Comparison of ENCODE assay signal across 1 cellular context in genomic region chr5:43366680-43367246, GRCh38.
TF ChIP-seq lines count a peak whose summit lies in the region.
"Not testable (repeated sequence)": the region's sequence is repeated elsewhere in the genome, so short reads cannot be mapped to it uniquely, and the experiment has no call there.

No MANE protein-coding gene starts in this region.

TF ChIP-seq in HepG2, 621 proteins besides CTCF, POLR2A, EP300 and RAD21:
- 0 out of 2 replicates have a peak, but pooled peaks have one; percentile 10 for TF ChIP-seq HNF4G (IDR thresholded peaks at IDR 0.05; ENCODE audit: borderline replicate concordance, low read depth, low read length)
- not testable (repeated sequence) for TF ChIP-seq HNF4G (CRISPR knock-in tag; IDR thresholded peaks at IDR 0.05; ENCODE audit: borderline replicate concordance, low read depth)
- peak; percentile 98 for TF ChIP-seq FOXP1 (IDR thresholded peaks at IDR 0.05)
- TF ChIP-seq FOXP1 (CRISPR knock-in tag; IDR thresholded peaks at IDR 0.05) = peak; percentile 97
- TF ChIP-seq ZNF292 (CRISPR knock-in tag; IDR thresholded peaks at IDR 0.05; ENCODE audit: borderline replicate concordance, low read depth) = peak; percentile 63; the same call in 1 of the 2 replicates
- peak; percentile 91 for TF ChIP-seq FOXP4 (CRISPR knock-in tag; IDR thresholded peaks at IDR 0.05)
- 0 out of 2 replicates have a peak, but pooled peaks have one; percentile 35 for TF ChIP-seq FOXO4 (CRISPR knock-in tag; conservative IDR thresholded peaks at IDR 0.05)
- TF ChIP-seq BORCS8-MEF2B (CRISPR knock-in tag; IDR thresholded peaks at IDR 0.05) = 0 out of 2 replicates have a peak, but pooled peaks have one; percentile 43
- peak; percentile 69; the same call in 1 of the 2 replicates for TF ChIP-seq ZNF281 (CRISPR knock-in tag; IDR thresholded peaks at IDR 0.05; ENCODE audit: borderline replicate concordance)
- 0 out of 2 replicates have a peak, but pooled peaks have one; percentile 28 for TF ChIP-seq ZMYM4 (CRISPR knock-in tag; IDR thresholded peaks at IDR 0.05)
- TF ChIP-seq HNF4A (CRISPR knock-in tag; IDR thresholded peaks at IDR 0.05) = peak; percentile 65
- peak; percentile 71 for TF ChIP-seq RBM22 (optimal IDR thresholded peaks at IDR 0.05; ENCODE audit: low read length)
- peak; percentile 46; the same call in 1 of the 2 replicates for TF ChIP-seq THAP9 (CRISPR knock-in tag; IDR thresholded peaks at IDR 0.05; ENCODE audit: borderline replicate concordance)
